Comparison of ENCODE assay signal across 8 cellular contexts in genomic region chr5:91311168-91311696, GRCh38.
DNase-seq lines count a peak whose midpoint lies in the region; ATAC-seq and TF ChIP-seq lines count a peak whose summit lies in the region.

No MANE protein-coding gene starts in this region.

- H3K9me3 ChIP-seq in sigmoid colon (no peaks in the 10 kb centered on the region), BE2C (no peaks in the 10 kb centered on the region; the same call in 1 of the 2 replicates)

- H3K27ac Mint-ChIP-seq in MCF 10A (ENCODE audit: low read depth, unreplicated experiment) = peak overlapping the region; percentile 91

- ATAC-seq in GM19351 (IDR thresholded peaks at IDR 0.05; ENCODE audit: unreplicated experiment) (peak; percentile 9), HG03175 (IDR thresholded peaks at IDR 0.05; ENCODE audit: unreplicated experiment) (peak; percentile 8), omental fat pad (ENCODE audit: low FRiP score) (no peak)

- H3K4me1 ChIP-seq in sigmoid colon = peaks cover 0 to 53% (median 41%) of the 10 kb centered on the region in 4 donors
- peaks cover 8% of the 10 kb centered on the region for H3K4me1 ChIP-seq in BE2C

- no peak for TF ChIP-seq POLR2A in sigmoid colon (IDR thresholded peaks at IDR 0.05)

- no peak for TF ChIP-seq CTCF in MCF 10A (IDR thresholded peaks at IDR 0.05; ENCODE audit: unreplicated experiment)
- TF ChIP-seq CTCF in sigmoid colon (IDR thresholded peaks at IDR 0.05) = no peak
- no peak for TF ChIP-seq CTCF in BE2C (IDR thresholded peaks at IDR 0.05; ENCODE audit: low read depth, low read length)
- no peak for TF ChIP-seq CTCF in omental fat pad (IDR thresholded peaks at IDR 0.05)

- H3K36me3 ChIP-seq in sigmoid colon (no peaks in the 10 kb centered on the region), BE2C (no peaks in the 10 kb centered on the region)

- no peak overlapping the region for H3K4me3 ChIP-seq in sigmoid colon
- H3K4me3 ChIP-seq in BE2C (ENCODE audit: low read depth, low read length) = no peak overlapping the region

- TF ChIP-seq EP300 in sigmoid colon (IDR thresholded peaks at IDR 0.05) = no peak

- intact Hi-C loops in MCF 10A (cut with micrococcal nuclease) = loop anchor here (1.0 to 2.0 kb wide), 3 partner anchors 14 to 69 kb away; no protein-coding TSS in a partner anchor
- intact Hi-C loops in sigmoid colon (cut with DNase I) = loop anchor here (5.0 kb wide), 2 partner anchors 209 to 379 kb away; no protein-coding TSS in a partner anchor

- peak overlapping the region; percentile 50 for H3K4me3 Mint-ChIP-seq in MCF 10A (ENCODE audit: unreplicated experiment)

- H3K27ac ChIP-seq in sigmoid colon = peak overlapping the region; percentile 75 to 84 (median 80)

- H3K9me3 Mint-ChIP-seq in MCF 10A (ENCODE audit: unreplicated experiment) = peaks cover 7% of the 10 kb centered on the region

- BruUV-seq in MCF 10A (replicated peaks; lab: Mats Ljungman, UMichigan) = no TSS peak

- no peaks in the 10 kb centered on the region for H3K27me3 Mint-ChIP-seq in MCF 10A (ENCODE audit: insufficient read depth, unreplicated experiment)

- H3K27me3 ChIP-seq in sigmoid colon = no peaks in the 10 kb centered on the region
- H3K27me3 ChIP-seq in BE2C = peaks cover 8% of the 10 kb centered on the region

- POLR2A ChIA-PET in MCF 10A (lab: Yijun Ruan, JAX) = interaction anchor here (0.7 to 4.4 kb wide), 18 partner anchors 9 to 439 kb away, joined by 3 to 49 read pairs (median 4); partner anchors contain the start of gene ARRDC3

- no peaks in the 10 kb centered on the region for H3K36me3 Mint-ChIP-seq in MCF 10A (ENCODE audit: insufficient read depth, unreplicated experiment)

- DNase-seq in MCF 10A (ENCODE audit: unreplicated experiment) (no peak), sigmoid colon (no peak), BE2C (no peak), omental fat pad (ENCODE audit: low spot score) (no peak)
- DNase-seq in effector CD8-positive, alpha-beta T cell (lab: John Stamatoyannopoulos, UW) = no peak
- no peak for DNase-seq in stimulated activated CD4-positive, alpha-beta T cell treated with anti-CD3 and anti-CD28 coated beads, Interleukin-4, amount 100 ng/mL, for 24 hours

- WGBS in sigmoid colon, 2 donors = 68 to 88% methylated on average over 5 of the region's 5 CpGs

- peaks cover 49% of the 10 kb centered on the region for H3K4me1 Mint-ChIP-seq in MCF 10A (ENCODE audit: insufficient read depth, unreplicated experiment)

- CTCF ChIA-PET in MCF 10A (lab: Yijun Ruan, JAX) = interaction anchor here (0.5 to 1.4 kb wide), 10 partner anchors 56 to 449 kb away, joined by 3 to 6 read pairs (median 4); no protein-coding TSS in a partner anchor
